ENCODE assay signal across 1 cellular context in genomic region chr2:181891966-181892794, GRCh38.
TF ChIP-seq lines count a peak whose summit lies in the region.

No MANE protein-coding gene starts in this region.

TF ChIP-seq in HEK293, 187 proteins besides CTCF, POLR2A, EP300 and RAD21 (continued from another document and continues in another):
- TF ChIP-seq REST (tag by site-specific recombination; IDR thresholded peaks at IDR 0.05), result peak; percentile 64
- no peak for TF ChIP-seq TSHZ1 (tag by site-specific recombination; IDR thresholded peaks at IDR 0.05; ENCODE audit: borderline replicate concordance)
- no peak for TF ChIP-seq ZNF792 (tag by site-specific recombination; IDR thresholded peaks at IDR 0.05)
- TF ChIP-seq SP3 (tag by site-specific recombination; IDR thresholded peaks at IDR 0.05), result peak; percentile 53
- no peak for TF ChIP-seq ZNF223 (tag by site-specific recombination; IDR thresholded peaks at IDR 0.05)
- no peak for TF ChIP-seq ZNF404 (tag by site-specific recombination; IDR thresholded peaks at IDR 0.05)
- no peak for TF ChIP-seq ZBTB7A (tag by site-specific recombination; IDR thresholded peaks at IDR 0.05; ENCODE audit: low read depth)
- peak; percentile 75 for TF ChIP-seq PRDM10 (tag by site-specific recombination; IDR thresholded peaks at IDR 0.05)
- peak; percentile 41; the same call in 1 of the 2 replicates for TF ChIP-seq MZF1 (tag by site-specific recombination; IDR thresholded peaks at IDR 0.05; ENCODE audit: borderline replicate concordance)
- TF ChIP-seq ZNF600 (tag by site-specific recombination; IDR thresholded peaks at IDR 0.05), result no peak; the same call in 1 of the 2 replicates
- peak; percentile 68 for TF ChIP-seq ZIC2 (tag by site-specific recombination; IDR thresholded peaks at IDR 0.05)
- TF ChIP-seq TRIM28 (IDR thresholded peaks at IDR 0.05; ENCODE audit: borderline replicate concordance, low read length), result no peak
- TF ChIP-seq ZNF623 (tag by site-specific recombination; IDR thresholded peaks at IDR 0.05), result no peak
- TF ChIP-seq ZBTB44 (tag by site-specific recombination; IDR thresholded peaks at IDR 0.05), result no peak
- TF ChIP-seq ZBTB10 (tag by site-specific recombination; IDR thresholded peaks at IDR 0.05), result 0 out of 2 replicates have a peak, but pooled peaks have one; percentile 20
- no peak for TF ChIP-seq ZNF830 (tag by site-specific recombination; IDR thresholded peaks at IDR 0.05; ENCODE audit: low read depth)
- TF ChIP-seq INSM2 (tag by site-specific recombination; IDR thresholded peaks at IDR 0.05), result no peak; the same call in 1 of the 2 replicates
- TF ChIP-seq ZBTB49 (tag by site-specific recombination; IDR thresholded peaks at IDR 0.05; ENCODE audit: low read depth), result no peak
- TF ChIP-seq ZNF707 (tag by site-specific recombination; IDR thresholded peaks at IDR 0.05), result no peak
- TF ChIP-seq ZNF169 (tag by site-specific recombination; IDR thresholded peaks at IDR 0.05), result no peak
- no peak for TF ChIP-seq ZSCAN18 (tag by site-specific recombination; IDR thresholded peaks at IDR 0.05)
- peak; percentile 76 for TF ChIP-seq ZBTB8A (tag by site-specific recombination; IDR thresholded peaks at IDR 0.05)
- peak; percentile 55; the same call in 1 of the 2 replicates for TF ChIP-seq ZNF2 (tag by site-specific recombination; IDR thresholded peaks at IDR 0.05)
- no peak for TF ChIP-seq ZNF138 (tag by site-specific recombination; IDR thresholded peaks at IDR 0.05; ENCODE audit: borderline replicate concordance)
- TF ChIP-seq HIC1 (tag by site-specific recombination; IDR thresholded peaks at IDR 0.05), result peak; percentile 39; the same call in 1 of the 2 replicates
- TF ChIP-seq ZNF391 (tag by site-specific recombination; IDR thresholded peaks at IDR 0.05; ENCODE audit: borderline replicate concordance, low read depth), result no peak
- TF ChIP-seq ZNF571 (tag by site-specific recombination; IDR thresholded peaks at IDR 0.05), result no peak
